In genomic region chr1:234440348-234440747, GRCh38 we compare ENCODE assay signal across 29 cellular contexts.
"Had no signal": no experiment of that assay in that cellular context is flagged by ENCODE, and none has a peak within 500 bp of the region (broad histone marks: within the 10 kb centered on the region; RNA-seq: fewer than 3 reads in every experiment).

No MANE protein-coding gene starts in this region.

- DNase-seq: activated B cell treated with CpG ODN at 0.5 μM for 24 hours; activated CD4-positive, alpha-beta T cell treated with anti-CD3 and anti-CD28 coated beads for 48 hours; activated CD4-positive, alpha-beta T cell treated with anti-CD3 and anti-CD28 coated beads, Interleukin-2, amount 50 U/mL, for 1 hour; activated CD4-positive, alpha-beta T cell treated with anti-CD3 and anti-CD28 coated beads, Interleukin-2, amount 50 U/mL, for 48 hours; activated CD8-positive, alpha-beta memory T cell treated with anti-CD3 and anti-CD28 coated beads for 24 hours; activated CD8-positive, alpha-beta T cell treated with anti-CD3 and anti-CD28 coated beads for 36 hours; activated effector memory CD4-positive, alpha-beta T cell treated with Interleukin-2 at 50 U/mL for 16 hours; activated gamma-delta T cell treated with Interleukin-2 at 50 U/mL for 16 hours; activated naive CD4-positive, alpha-beta T cell treated with anti-CD3 and anti-CD28 coated beads, Interleukin-2, amount 50 U/mL, for 16 hours; activated naive CD4-positive, alpha-beta T cell treated with Interleukin-2 at 50 U/mL for 16 hours; activated T-cell treated with anti-CD3 and anti-CD28 coated beads, Interleukin-2, amount 50 U/mL, for 4 hours; amniotic stem cell; anterior cingulate cortex; brain microvascular endothelial cell; dorsolateral prefrontal cortex; effector memory CD4-positive, alpha-beta T cell; endodermal cell; foreskin fibroblast; head of caudate nucleus; T-helper 17 cell; T1000 had no signal

- FAIRE-seq: astrocyte, bronchial epithelial cell, frontal cortex had no signal

- H3K4me3 ChIP-seq: coronary artery, dorsolateral prefrontal cortex had no signal

- H3K36me3 ChIP-seq: brain microvascular endothelial cell had no signal

- H3K27ac ChIP-seq: brain microvascular endothelial cell, coronary artery, dorsolateral prefrontal cortex, VCaP had no signal

- H3K27me3 ChIP-seq: brain microvascular endothelial cell, dorsolateral prefrontal cortex had no signal

- ATAC-seq: activated CD4-positive, CD25-positive, alpha-beta regulatory T cell treated with anti-CD3 and anti-CD28 coated beads, Interleukin-2, amount 50 U/mL, for 24 hours; activated CD8-positive, alpha-beta T cell treated with anti-CD3 and anti-CD28 coated beads for 36 hours; activated T-cell treated with anti-CD3 and anti-CD28 coated beads, Interleukin-2, amount 50 U/mL, for 4 hours; activated T-helper 17 cell treated with anti-CD3 and anti-CD28 coated beads, Interleukin-2, amount 50 U/mL, for 72 hours; esophagus mucosa; T-helper 17 cell had no signal
